In genomic region chr11:250740-251299, GRCh38 we compare ENCODE assay signal across 8 cellular contexts. TPM values are rescaled to one million over a fixed set of nuclear protein-coding genes. Genes with fewer than 3 reads are reported as not detected.
A peak's percentile ranks its signal among the peaks of the same experiment; 100 is the strongest.
DNase-seq lines count a peak whose midpoint lies in the region; ATAC-seq lines count a peak whose summit lies in the region.

No MANE protein-coding gene starts in this region.

- POLR2A ChIA-PET in activated CD4-positive, alpha-beta memory T cell treated with anti-CD3 and anti-CD28 coated beads, Interleukin-2, amount 10 ng/mL, durations not matched to agents 7 days and 5 days (lab: Charles Lee), result interaction anchor here (0.5 to 4.8 kb wide), 17 partner anchors 10 to 285 kb away, joined by 3 to 31 read pairs (median 4); partner anchors contain the start of genes BET1L, HRAS, IFITM2 and NLRP6
- POLR2A ChIA-PET in naive thymus-derived CD4-positive, alpha-beta T cell (lab: Charles Lee), result interaction anchor here (0.5 to 4.3 kb wide), 20 partner anchors 13 to 437 kb away, joined by 3 to 40 read pairs (median 6); partner anchors contain the start of genes BET1L, IFITM5, PSMD13 and RIC8A

- no peak overlapping the region for H3K4me3 ChIP-seq in naive thymus-derived CD4-positive, alpha-beta T cell (ENCODE audit: low read length)

- H3K27me3 Mint-ChIP-seq in activated CD4-positive, alpha-beta memory T cell treated with anti-CD3 and anti-CD28 coated beads, Interleukin-2, amount 10 ng/mL, durations not matched to agents 7 days and 5 days, result no peaks in the 10 kb centered on the region
- no peaks in the 10 kb centered on the region for H3K27me3 Mint-ChIP-seq in effector memory CD8-positive, alpha-beta T cell
- H3K27me3 Mint-ChIP-seq in naive thymus-derived CD4-positive, alpha-beta T cell, result peaks cover 0 to 3% (median 0%) of the 10 kb centered on the region in 5 donors

- H3K27ac Mint-ChIP-seq in activated CD4-positive, alpha-beta memory T cell treated with anti-CD3 and anti-CD28 coated beads, Interleukin-2, amount 10 ng/mL, durations not matched to agents 7 days and 5 days, result peak overlapping the region; percentile 59
- peak overlapping the region in 1 of 2 donors; percentile 20 for H3K27ac Mint-ChIP-seq in effector memory CD8-positive, alpha-beta T cell
- H3K27ac Mint-ChIP-seq in naive thymus-derived CD4-positive, alpha-beta T cell, result peak overlapping the region; percentile 59 to 91 (median 66)

- H3K4me1 ChIP-seq in naive thymus-derived CD4-positive, alpha-beta T cell (ENCODE audit: control insufficient read depth in 2 of 2, insufficient read depth in 2 of 2, low read length in 2 of 2), result peaks cover 0 to 3% of the 10 kb centered on the region in 2 donors

- no peaks in the 10 kb centered on the region for H3K27me3 ChIP-seq in naive thymus-derived CD4-positive, alpha-beta T cell (ENCODE audit: control insufficient read depth in 2 of 2, insufficient read depth in 2 of 2, low read length in 2 of 2)

- H3K4me3 Mint-ChIP-seq in activated CD4-positive, alpha-beta memory T cell treated with anti-CD3 and anti-CD28 coated beads, Interleukin-2, amount 10 ng/mL, durations not matched to agents 7 days and 5 days, result no peak overlapping the region
- H3K4me3 Mint-ChIP-seq in effector memory CD8-positive, alpha-beta T cell, result no peak overlapping the region
- H3K4me3 Mint-ChIP-seq in naive thymus-derived CD4-positive, alpha-beta T cell, result peak overlapping the region in 1 of 10 donors; percentile 20

- intact Hi-C loops in naive thymus-derived CD4-positive, alpha-beta T cell (cut with micrococcal nuclease), result loop anchor here (1.0 to 5.0 kb wide), 14 partner anchors 15 to 200 kb away; partner anchors contain the start of genes BET1L (in 1 of the 2), PGGHG (in 1 of the 2), PSMD13 (in 1 of the 2) and RIC8A (in 1 of the 2)

- CTCF ChIA-PET in activated CD4-positive, alpha-beta memory T cell treated with anti-CD3 and anti-CD28 coated beads, Interleukin-2, amount 10 ng/mL, durations not matched to agents 7 days and 5 days (lab: Charles Lee), result interaction anchor here (0.8 to 4.2 kb wide), 37 partner anchors 9 to 200 kb away, joined by 3 to 36 read pairs (median 6); partner anchors contain the start of genes BET1L, NLRP6, PSMD13 and RIC8A
- CTCF ChIA-PET in naive thymus-derived CD4-positive, alpha-beta T cell (lab: Charles Lee), result interaction anchor here (0.7 to 4.7 kb wide), 28 partner anchors 9 to 206 kb away, joined by 3 to 49 read pairs (median 5); partner anchors contain the start of genes IFITM2, IFITM5, PSMD13 and PTDSS2

- peak; percentile 71 for DNase-seq in GM03348 (ENCODE audit: low spot score)
- DNase-seq in NCI-H1048 (lab: John Stamatoyannopoulos, UW), result peak; percentile 8
- DNase-seq in activated CD4-positive, alpha-beta memory T cell treated with anti-CD3 and anti-CD28 coated beads, Interleukin-2, amount 10 ng/mL, durations not matched to agents 7 days and 5 days, result peak; percentile 84
- DNase-seq in effector memory CD8-positive, alpha-beta T cell, result peak; percentile 76 to 81 (median 78)
- DNase-seq in naive thymus-derived CD4-positive, alpha-beta T cell, result peak; percentile 72 to 87 (median 83)
- peak; percentile 78 for DNase-seq in stimulated activated naive CD8-positive, alpha-beta T cell treated with anti-CD3 and anti-CD28 coated beads, Interleukin-15, Interleukin-2, amounts not matched to agents 100 U/mL and 50 U/mL, for 24 hours
- no peak for DNase-seq in middle frontal gyrus (ENCODE audit: extremely low spot score, low spot score)

- peaks cover 11% of the 10 kb centered on the region for H3K4me1 Mint-ChIP-seq in activated CD4-positive, alpha-beta memory T cell treated with anti-CD3 and anti-CD28 coated beads, Interleukin-2, amount 10 ng/mL, durations not matched to agents 7 days and 5 days
- H3K4me1 Mint-ChIP-seq in effector memory CD8-positive, alpha-beta T cell (ENCODE audit: low read depth in 2 of 2), result peaks cover 4 to 12% of the 10 kb centered on the region in 2 donors
- peaks cover 9 to 18% (median 13%) of the 10 kb centered on the region in 7 donors for H3K4me1 Mint-ChIP-seq in naive thymus-derived CD4-positive, alpha-beta T cell

- no peaks in the 10 kb centered on the region for H3K9me3 ChIP-seq in naive thymus-derived CD4-positive, alpha-beta T cell (ENCODE audit: control insufficient read depth in 2 of 3, low read length in 3 of 3)

- H3K36me3 Mint-ChIP-seq in activated CD4-positive, alpha-beta memory T cell treated with anti-CD3 and anti-CD28 coated beads, Interleukin-2, amount 10 ng/mL, durations not matched to agents 7 days and 5 days (ENCODE audit: low read depth), result peaks cover 71% of the 10 kb centered on the region
- peaks cover 69% of the 10 kb centered on the region for H3K36me3 Mint-ChIP-seq in effector memory CD8-positive, alpha-beta T cell (ENCODE audit: insufficient read depth)
- peaks cover 6 to 32% (median 21%) of the 10 kb centered on the region in 5 donors for H3K36me3 Mint-ChIP-seq in naive thymus-derived CD4-positive, alpha-beta T cell

- H3K27ac ChIP-seq in naive thymus-derived CD4-positive, alpha-beta T cell (ENCODE audit: low read depth, low read length), result peak overlapping the region; percentile 32

- H3K36me3 ChIP-seq in naive thymus-derived CD4-positive, alpha-beta T cell (ENCODE audit: control insufficient read depth in 2 of 3, insufficient read depth in 3 of 3, low read length in 3 of 3), result peaks cover 23 to 68% (median 28%) of the 10 kb centered on the region in 3 experiments

- ATAC-seq in effector memory CD8-positive, alpha-beta T cell (replicated peaks), result peak; percentile 100
- ATAC-seq in naive thymus-derived CD4-positive, alpha-beta T cell, result peak; percentile 99
- peak; percentile 85 for ATAC-seq in stimulated activated naive CD8-positive, alpha-beta T cell treated with anti-CD3 and anti-CD28 coated beads, Interleukin-15, Interleukin-2, amounts not matched to agents 100 U/mL and 50 U/mL, for 24 hours
- ATAC-seq in HG02678 (IDR thresholded peaks at IDR 0.05; ENCODE audit: unreplicated experiment), result no peak

- no peaks in the 10 kb centered on the region for H3K9me3 Mint-ChIP-seq in activated CD4-positive, alpha-beta memory T cell treated with anti-CD3 and anti-CD28 coated beads, Interleukin-2, amount 10 ng/mL, durations not matched to agents 7 days and 5 days
- H3K9me3 Mint-ChIP-seq in effector memory CD8-positive, alpha-beta T cell, result no peaks in the 10 kb centered on the region
- H3K9me3 Mint-ChIP-seq in naive thymus-derived CD4-positive, alpha-beta T cell, result no peaks in the 10 kb centered on the region

RNA-seq across cellular contexts. Expression of gene PSMD13, which starts 14.0 kb away (rescaled TPM):
- total RNA-seq in activated CD4-positive, alpha-beta memory T cell treated with anti-CD3 and anti-CD28 coated beads, Interleukin-2, amount 10 ng/mL, durations not matched to agents 7 days and 5 days, result 100 to 1,000 TPM; 156 to 160 TPM
- total RNA-seq in naive thymus-derived CD4-positive, alpha-beta T cell, result 100 to 1,000 TPM in 1 of 5 experiments, 10 to 100 TPM in 4; 64.3 to 172 (median 86.9) TPM
- 100 to 1,000 TPM; 186 to 215 TPM for polyA plus RNA-seq in naive thymus-derived CD4-positive, alpha-beta T cell

RNA-seq across cellular contexts. Expression of gene SIRT3, which starts 14.7 kb away (rescaled TPM):
- 10 to 100 TPM; 11.6 to 16.3 TPM for total RNA-seq in activated CD4-positive, alpha-beta memory T cell treated with anti-CD3 and anti-CD28 coated beads, Interleukin-2, amount 10 ng/mL, durations not matched to agents 7 days and 5 days
- 10 to 100 TPM; 19.0 to 34.8 (median 25.6) TPM for total RNA-seq in naive thymus-derived CD4-positive, alpha-beta T cell
- 10 to 100 TPM in 1 of 2 donors, 1 to 10 TPM in 1; 9.9 to 18.9 TPM for polyA plus RNA-seq in naive thymus-derived CD4-positive, alpha-beta T cell

RNA-seq across cellular contexts. Expression of gene NLRP6, which starts 27.4 kb away (rescaled TPM):
- 1 to 10 TPM; 2.5 TPM for total RNA-seq in activated CD4-positive, alpha-beta memory T cell treated with anti-CD3 and anti-CD28 coated beads, Interleukin-2, amount 10 ng/mL, durations not matched to agents 7 days and 5 days
- 10 to 100 TPM in 3 of 5 experiments, 1 to 10 TPM in 2; 5.4 to 24.7 (median 13.8) TPM for total RNA-seq in naive thymus-derived CD4-positive, alpha-beta T cell
- polyA plus RNA-seq in naive thymus-derived CD4-positive, alpha-beta T cell, result 10 to 100 TPM in 1 of 2 donors, 1 to 10 TPM in 1; 8.5 to 20.4 TPM

RNA-seq across cellular contexts. Expression of gene PGGHG, which starts 38.1 kb away (rescaled TPM):
- total RNA-seq in activated CD4-positive, alpha-beta memory T cell treated with anti-CD3 and anti-CD28 coated beads, Interleukin-2, amount 10 ng/mL, durations not matched to agents 7 days and 5 days, result 100 to 1,000 TPM; 113 to 117 TPM
- 100 to 1,000 TPM; 325 to 656 (median 348) TPM for total RNA-seq in naive thymus-derived CD4-positive, alpha-beta T cell
- polyA plus RNA-seq in naive thymus-derived CD4-positive, alpha-beta T cell, result 10 to 100 TPM in 1 of 2 donors, 1 to 10 TPM in 1; 5.1 to 11.7 TPM

RNA-seq across cellular contexts. Expression of gene RIC8A, which starts 43.3 kb away (rescaled TPM):
- 100 to 1,000 TPM in 1 of 2 experiments, 10 to 100 TPM in 1; 98.7 to 103 TPM for total RNA-seq in activated CD4-positive, alpha-beta memory T cell treated with anti-CD3 and anti-CD28 coated beads, Interleukin-2, amount 10 ng/mL, durations not matched to agents 7 days and 5 days
- total RNA-seq in naive thymus-derived CD4-positive, alpha-beta T cell, result 100 to 1,000 TPM in 1 of 5 experiments, 10 to 100 TPM in 4; 74.4 to 119 (median 92.0) TPM
- 10 to 100 TPM; 77.2 to 94.3 TPM for polyA plus RNA-seq in naive thymus-derived CD4-positive, alpha-beta T cell
